ENCODE assay signal across 1 cellular context in the genomic region with DNA sequence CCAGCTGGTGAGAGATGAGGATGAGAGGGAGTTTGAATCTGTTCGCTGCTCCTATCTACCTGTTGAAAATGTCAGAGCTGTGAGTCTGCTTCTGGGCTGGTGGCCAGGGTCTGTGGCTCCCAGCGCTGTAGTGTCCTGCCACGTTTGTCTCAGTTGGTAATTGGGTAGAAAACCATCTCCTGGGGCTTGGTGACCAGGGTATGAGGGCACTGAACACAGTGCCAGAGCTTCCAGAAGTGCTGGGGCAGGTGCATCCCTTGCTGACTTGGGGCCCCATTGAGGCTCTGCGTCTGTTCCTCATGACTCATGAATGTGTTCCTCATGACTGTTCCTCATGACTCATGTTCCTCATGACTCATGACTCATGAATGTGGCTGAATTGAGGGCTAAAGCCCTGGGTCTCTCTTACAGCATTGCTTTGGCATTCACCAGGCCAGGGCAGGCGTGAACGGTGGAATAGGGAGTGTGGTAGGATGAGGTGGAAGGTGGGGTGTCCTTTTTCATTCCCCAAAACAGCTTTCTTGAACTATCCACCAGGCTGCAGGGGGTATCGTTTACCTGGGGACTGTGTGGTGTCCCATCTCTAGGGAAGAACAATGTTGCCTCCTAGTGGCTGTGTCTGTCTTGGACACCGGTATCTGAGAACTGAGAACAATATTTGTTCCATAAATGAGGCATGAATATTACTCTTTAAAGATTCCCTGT.
A peak's percentile ranks its signal among the peaks of the same experiment; 100 is the strongest.
TF ChIP-seq lines count a peak whose summit lies in the region.

No MANE protein-coding gene starts in this region.

TF ChIP-seq in HEK293, 187 proteins besides CTCF, POLR2A, EP300 and RAD21 (continued from another document and continues in another):
- TF ChIP-seq, protein P1, sequence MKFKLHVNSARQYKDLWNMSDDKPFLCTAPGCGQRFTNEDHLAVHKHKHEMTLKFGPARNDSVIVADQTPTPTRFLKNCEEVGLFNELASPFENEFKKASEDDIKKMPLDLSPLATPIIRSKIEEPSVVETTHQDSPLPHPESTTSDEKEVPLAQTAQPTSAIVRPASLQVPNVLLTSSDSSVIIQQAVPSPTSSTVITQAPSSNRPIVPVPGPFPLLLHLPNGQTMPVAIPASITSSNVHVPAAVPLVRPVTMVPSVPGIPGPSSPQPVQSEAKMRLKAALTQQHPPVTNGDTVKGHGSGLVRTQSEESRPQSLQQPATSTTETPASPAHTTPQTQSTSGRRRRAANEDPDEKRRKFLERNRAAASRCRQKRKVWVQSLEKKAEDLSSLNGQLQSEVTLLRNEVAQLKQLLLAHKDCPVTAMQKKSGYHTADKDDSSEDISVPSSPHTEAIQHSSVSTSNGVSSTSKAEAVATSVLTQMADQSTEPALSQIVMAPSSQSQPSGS (tag by site-specific recombination; IDR thresholded peaks at IDR 0.05; ENCODE audit: low read depth): peak; percentile 71
- TF ChIP-seq ZNF354C (tag by site-specific recombination; IDR thresholded peaks at IDR 0.05; ENCODE audit: borderline replicate concordance, low read depth) (no peak), ZNF223 (tag by site-specific recombination; IDR thresholded peaks at IDR 0.05) (no peak), KLF1 (tag by site-specific recombination; IDR thresholded peaks at IDR 0.05) (no peak), GLIS2 (tag by site-specific recombination; IDR thresholded peaks at IDR 0.05) (peak; percentile 46; the same call in 1 of the 2 replicates), KLF7 (tag by site-specific recombination; IDR thresholded peaks at IDR 0.05; ENCODE audit: borderline replicate concordance) (no peak), ZNF324 (tag by site-specific recombination; IDR thresholded peaks at IDR 0.05) (peak; percentile 98), ZNF571 (tag by site-specific recombination; IDR thresholded peaks at IDR 0.05) (no peak), KLF9 (tag by site-specific recombination; IDR thresholded peaks at IDR 0.05; ENCODE audit: low read depth) (peak; percentile 36; the same call in 1 of the 2 replicates), ZNF248 (tag by site-specific recombination; IDR thresholded peaks at IDR 0.05) (no peak), ZNF555 (tag by site-specific recombination; conservative IDR thresholded peaks at IDR 0.05) (peak; percentile 83), GLIS1 (tag by site-specific recombination; IDR thresholded peaks at IDR 0.05) (peak; percentile 88), ZNF155 (tag by site-specific recombination; IDR thresholded peaks at IDR 0.05) (no peak), REPIN1 (tag by site-specific recombination; IDR thresholded peaks at IDR 0.05; ENCODE audit: low read depth) (no peak), TCF7L2 (IDR thresholded peaks at IDR 0.05; ENCODE audit: borderline replicate concordance, low read depth, low read length) (no peak), ZNF560 (tag by site-specific recombination; IDR thresholded peaks at IDR 0.05; ENCODE audit: borderline replicate concordance) (no peak), ZNF777 (tag by site-specific recombination; IDR thresholded peaks at IDR 0.05; ENCODE audit: borderline replicate concordance) (no peak), ZNF837 (tag by site-specific recombination; IDR thresholded peaks at IDR 0.05) (no peak), ZNF600 (tag by site-specific recombination; IDR thresholded peaks at IDR 0.05) (peak; percentile 80), ZNF624 (tag by site-specific recombination; IDR thresholded peaks at IDR 0.05) (no peak), HOXC10 (CRISPR knock-in tag; IDR thresholded peaks at IDR 0.05) (no peak), ZBTB21 (tag by site-specific recombination; IDR thresholded peaks at IDR 0.05) (peak; percentile 90), SCRT1 (tag by site-specific recombination; IDR thresholded peaks at IDR 0.05; ENCODE audit: borderline replicate concordance) (no peak), ZNF292 (tag by site-specific recombination; IDR thresholded peaks at IDR 0.05; ENCODE audit: borderline replicate concordance, low read depth) (no peak), SP2 (tag by site-specific recombination; IDR thresholded peaks at IDR 0.05) (0 out of 2 replicates have a peak, but pooled peaks have one; percentile 17), ZNF544 (tag by site-specific recombination; IDR thresholded peaks at IDR 0.05) (no peak), ZNF510 (tag by site-specific recombination; IDR thresholded peaks at IDR 0.05; ENCODE audit: insufficient replicate concordance) (no peak), ZNF426 (tag by site-specific recombination; IDR thresholded peaks at IDR 0.05) (no peak), ZNF175 (tag by site-specific recombination; IDR thresholded peaks at IDR 0.05) (no peak), ZNF23 (tag by site-specific recombination; IDR thresholded peaks at IDR 0.05; ENCODE audit: borderline replicate concordance) (no peak), GLI4 (tag by site-specific recombination; IDR thresholded peaks at IDR 0.05) (no peak; the same call in 1 of the 2 replicates)
- TF ChIP-seq, protein P2, sequence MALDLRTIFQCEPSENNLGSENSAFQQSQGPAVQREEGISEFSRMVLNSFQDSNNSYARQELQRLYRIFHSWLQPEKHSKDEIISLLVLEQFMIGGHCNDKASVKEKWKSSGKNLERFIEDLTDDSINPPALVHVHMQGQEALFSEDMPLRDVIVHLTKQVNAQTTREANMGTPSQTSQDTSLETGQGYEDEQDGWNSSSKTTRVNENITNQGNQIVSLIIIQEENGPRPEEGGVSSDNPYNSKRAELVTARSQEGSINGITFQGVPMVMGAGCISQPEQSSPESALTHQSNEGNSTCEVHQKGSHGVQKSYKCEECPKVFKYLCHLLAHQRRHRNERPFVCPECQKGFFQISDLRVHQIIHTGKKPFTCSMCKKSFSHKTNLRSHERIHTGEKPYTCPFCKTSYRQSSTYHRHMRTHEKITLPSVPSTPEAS (tag by site-specific recombination; IDR thresholded peaks at IDR 0.05): peak; percentile 71
- TF ChIP-seq, protein P3, sequence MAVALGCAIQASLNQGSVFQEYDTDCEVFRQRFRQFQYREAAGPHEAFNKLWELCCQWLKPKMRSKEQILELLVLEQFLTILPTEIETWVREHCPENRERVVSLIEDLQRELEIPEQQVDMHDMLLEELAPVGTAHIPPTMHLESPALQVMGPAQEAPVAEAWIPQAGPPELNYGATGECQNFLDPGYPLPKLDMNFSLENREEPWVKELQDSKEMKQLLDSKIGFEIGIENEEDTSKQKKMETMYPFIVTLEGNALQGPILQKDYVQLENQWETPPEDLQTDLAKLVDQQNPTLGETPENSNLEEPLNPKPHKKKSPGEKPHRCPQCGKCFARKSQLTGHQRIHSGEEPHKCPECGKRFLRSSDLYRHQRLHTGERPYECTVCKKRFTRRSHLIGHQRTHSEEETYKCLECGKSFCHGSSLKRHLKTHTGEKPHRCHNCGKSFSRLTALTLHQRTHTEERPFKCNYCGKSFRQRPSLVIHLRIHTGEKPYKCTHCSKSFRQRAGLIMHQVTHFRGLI (tag by site-specific recombination; IDR thresholded peaks at IDR 0.05): 0 out of 2 replicates have a peak, but pooled peaks have one; percentile 31
- TF ChIP-seq, protein P4, sequence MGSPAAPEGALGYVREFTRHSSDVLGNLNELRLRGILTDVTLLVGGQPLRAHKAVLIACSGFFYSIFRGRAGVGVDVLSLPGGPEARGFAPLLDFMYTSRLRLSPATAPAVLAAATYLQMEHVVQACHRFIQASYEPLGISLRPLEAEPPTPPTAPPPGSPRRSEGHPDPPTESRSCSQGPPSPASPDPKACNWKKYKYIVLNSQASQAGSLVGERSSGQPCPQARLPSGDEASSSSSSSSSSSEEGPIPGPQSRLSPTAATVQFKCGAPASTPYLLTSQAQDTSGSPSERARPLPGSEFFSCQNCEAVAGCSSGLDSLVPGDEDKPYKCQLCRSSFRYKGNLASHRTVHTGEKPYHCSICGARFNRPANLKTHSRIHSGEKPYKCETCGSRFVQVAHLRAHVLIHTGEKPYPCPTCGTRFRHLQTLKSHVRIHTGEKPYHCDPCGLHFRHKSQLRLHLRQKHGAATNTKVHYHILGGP (tag by site-specific recombination; IDR thresholded peaks at IDR 0.05): no peak
- TF ChIP-seq, protein P5, sequence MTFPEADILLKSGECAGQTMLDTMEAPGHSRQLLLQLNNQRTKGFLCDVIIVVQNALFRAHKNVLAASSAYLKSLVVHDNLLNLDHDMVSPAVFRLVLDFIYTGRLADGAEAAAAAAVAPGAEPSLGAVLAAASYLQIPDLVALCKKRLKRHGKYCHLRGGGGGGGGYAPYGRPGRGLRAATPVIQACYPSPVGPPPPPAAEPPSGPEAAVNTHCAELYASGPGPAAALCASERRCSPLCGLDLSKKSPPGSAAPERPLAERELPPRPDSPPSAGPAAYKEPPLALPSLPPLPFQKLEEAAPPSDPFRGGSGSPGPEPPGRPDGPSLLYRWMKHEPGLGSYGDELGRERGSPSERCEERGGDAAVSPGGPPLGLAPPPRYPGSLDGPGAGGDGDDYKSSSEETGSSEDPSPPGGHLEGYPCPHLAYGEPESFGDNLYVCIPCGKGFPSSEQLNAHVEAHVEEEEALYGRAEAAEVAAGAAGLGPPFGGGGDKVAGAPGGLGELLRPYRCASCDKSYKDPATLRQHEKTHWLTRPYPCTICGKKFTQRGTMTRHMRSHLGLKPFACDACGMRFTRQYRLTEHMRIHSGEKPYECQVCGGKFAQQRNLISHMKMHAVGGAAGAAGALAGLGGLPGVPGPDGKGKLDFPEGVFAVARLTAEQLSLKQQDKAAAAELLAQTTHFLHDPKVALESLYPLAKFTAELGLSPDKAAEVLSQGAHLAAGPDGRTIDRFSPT (tag by site-specific recombination; IDR thresholded peaks at IDR 0.05): peak; percentile 98
- TF ChIP-seq, protein P6, sequence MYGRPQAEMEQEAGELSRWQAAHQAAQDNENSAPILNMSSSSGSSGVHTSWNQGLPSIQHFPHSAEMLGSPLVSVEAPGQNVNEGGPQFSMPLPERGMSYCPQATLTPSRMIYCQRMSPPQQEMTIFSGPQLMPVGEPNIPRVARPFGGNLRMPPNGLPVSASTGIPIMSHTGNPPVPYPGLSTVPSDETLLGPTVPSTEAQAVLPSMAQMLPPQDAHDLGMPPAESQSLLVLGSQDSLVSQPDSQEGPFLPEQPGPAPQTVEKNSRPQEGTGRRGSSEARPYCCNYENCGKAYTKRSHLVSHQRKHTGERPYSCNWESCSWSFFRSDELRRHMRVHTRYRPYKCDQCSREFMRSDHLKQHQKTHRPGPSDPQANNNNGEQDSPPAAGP (tag by site-specific recombination; IDR thresholded peaks at IDR 0.05): peak; percentile 99
- TF ChIP-seq, protein P7, sequence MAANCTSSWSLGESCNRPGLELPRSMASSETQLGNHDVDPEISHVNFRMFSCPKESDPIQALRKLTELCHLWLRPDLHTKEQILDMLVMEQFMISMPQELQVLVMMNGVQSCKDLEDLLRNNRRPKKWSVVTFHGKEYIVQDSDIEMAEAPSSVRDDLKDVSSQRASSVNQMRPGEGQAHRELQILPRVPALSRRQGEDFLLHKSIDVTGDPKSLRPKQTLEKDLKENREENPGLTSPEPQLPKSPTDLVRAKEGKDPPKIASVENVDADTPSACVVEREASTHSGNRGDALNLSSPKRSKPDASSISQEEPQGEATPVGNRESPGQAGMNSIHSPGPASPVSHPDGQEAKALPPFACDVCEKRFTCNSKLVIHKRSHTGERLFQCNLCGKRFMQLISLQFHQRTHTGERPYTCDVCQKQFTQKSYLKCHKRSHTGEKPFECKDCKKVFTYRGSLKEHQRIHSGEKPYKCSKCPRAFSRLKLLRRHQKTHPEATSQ (tag by site-specific recombination; IDR thresholded peaks at IDR 0.05): no peak
- TF ChIP-seq, protein P8, sequence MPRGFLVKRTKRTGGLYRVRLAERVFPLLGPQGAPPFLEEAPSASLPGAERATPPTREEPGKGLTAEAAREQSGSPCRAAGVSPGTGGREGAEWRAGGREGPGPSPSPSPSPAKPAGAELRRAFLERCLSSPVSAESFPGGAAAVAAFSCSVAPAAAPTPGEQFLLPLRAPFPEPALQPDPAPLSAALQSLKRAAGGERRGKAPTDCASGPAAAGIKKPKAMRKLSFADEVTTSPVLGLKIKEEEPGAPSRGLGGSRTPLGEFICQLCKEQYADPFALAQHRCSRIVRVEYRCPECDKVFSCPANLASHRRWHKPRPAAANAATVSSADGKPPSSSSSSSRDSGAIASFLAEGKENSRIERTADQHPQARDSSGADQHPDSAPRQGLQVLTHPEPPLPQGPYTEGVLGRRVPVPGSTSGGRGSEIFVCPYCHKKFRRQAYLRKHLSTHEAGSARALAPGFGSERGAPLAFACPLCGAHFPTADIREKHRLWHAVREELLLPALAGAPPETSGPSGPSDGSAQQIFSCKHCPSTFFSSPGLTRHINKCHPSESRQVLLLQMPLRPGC (tag by site-specific recombination; IDR thresholded peaks at IDR 0.05): peak; percentile 88
- TF ChIP-seq, protein P9, sequence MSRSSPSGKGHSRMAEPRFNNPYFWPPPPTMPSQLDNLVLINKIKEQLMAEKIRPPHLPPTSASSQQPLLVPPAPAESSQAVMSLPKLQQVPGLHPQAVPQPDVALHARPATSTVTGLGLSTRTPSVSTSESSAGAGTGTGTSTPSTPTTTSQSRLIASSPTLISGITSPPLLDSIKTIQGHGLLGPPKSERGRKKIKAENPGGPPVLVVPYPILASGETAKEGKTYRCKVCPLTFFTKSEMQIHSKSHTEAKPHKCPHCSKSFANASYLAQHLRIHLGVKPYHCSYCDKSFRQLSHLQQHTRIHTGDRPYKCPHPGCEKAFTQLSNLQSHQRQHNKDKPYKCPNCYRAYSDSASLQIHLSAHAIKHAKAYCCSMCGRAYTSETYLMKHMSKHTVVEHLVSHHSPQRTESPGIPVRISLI (tag by site-specific recombination; IDR thresholded peaks at IDR 0.05): no peak
- TF ChIP-seq, protein P10, sequence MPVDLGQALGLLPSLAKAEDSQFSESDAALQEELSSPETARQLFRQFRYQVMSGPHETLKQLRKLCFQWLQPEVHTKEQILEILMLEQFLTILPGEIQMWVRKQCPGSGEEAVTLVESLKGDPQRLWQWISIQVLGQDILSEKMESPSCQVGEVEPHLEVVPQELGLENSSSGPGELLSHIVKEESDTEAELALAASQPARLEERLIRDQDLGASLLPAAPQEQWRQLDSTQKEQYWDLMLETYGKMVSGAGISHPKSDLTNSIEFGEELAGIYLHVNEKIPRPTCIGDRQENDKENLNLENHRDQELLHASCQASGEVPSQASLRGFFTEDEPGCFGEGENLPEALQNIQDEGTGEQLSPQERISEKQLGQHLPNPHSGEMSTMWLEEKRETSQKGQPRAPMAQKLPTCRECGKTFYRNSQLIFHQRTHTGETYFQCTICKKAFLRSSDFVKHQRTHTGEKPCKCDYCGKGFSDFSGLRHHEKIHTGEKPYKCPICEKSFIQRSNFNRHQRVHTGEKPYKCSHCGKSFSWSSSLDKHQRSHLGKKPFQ (tag by site-specific recombination; IDR thresholded peaks at IDR 0.05): no peak
- TF ChIP-seq, protein P11, sequence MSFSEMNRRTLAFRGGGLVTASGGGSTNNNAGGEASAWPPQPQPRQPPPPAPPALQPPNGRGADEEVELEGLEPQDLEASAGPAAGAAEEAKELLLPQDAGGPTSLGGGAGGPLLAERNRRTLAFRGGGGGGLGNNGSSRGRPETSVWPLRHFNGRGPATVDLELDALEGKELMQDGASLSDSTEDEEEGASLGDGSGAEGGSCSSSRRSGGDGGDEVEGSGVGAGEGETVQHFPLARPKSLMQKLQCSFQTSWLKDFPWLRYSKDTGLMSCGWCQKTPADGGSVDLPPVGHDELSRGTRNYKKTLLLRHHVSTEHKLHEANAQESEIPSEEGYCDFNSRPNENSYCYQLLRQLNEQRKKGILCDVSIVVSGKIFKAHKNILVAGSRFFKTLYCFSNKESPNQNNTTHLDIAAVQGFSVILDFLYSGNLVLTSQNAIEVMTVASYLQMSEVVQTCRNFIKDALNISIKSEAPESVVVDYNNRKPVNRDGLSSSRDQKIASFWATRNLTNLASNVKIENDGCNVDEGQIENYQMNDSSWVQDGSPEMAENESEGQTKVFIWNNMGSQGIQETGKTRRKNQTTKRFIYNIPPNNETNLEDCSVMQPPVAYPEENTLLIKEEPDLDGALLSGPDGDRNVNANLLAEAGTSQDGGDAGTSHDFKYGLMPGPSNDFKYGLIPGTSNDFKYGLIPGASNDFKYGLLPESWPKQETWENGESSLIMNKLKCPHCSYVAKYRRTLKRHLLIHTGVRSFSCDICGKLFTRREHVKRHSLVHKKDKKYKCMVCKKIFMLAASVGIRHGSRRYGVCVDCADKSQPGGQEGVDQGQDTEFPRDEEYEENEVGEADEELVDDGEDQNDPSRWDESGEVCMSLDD (tag by site-specific recombination; IDR thresholded peaks at IDR 0.05): peak; percentile 72
